9 cellular contexts compared by ENCODE assay signal in genomic region chr7:66352071-66352470, GRCh38.
DNase-seq lines count a peak whose midpoint lies in the region; TF ChIP-seq lines count a peak whose summit lies in the region.
"Had no signal": no experiment of that assay in that cellular context is flagged by ENCODE, and none has a peak within 500 bp of the region (broad histone marks: within the 10 kb centered on the region; RNA-seq: fewer than 3 reads in every experiment).

No MANE protein-coding gene starts in this region.

- H3K4me3 ChIP-seq in NT2/D1 (ENCODE audit: insufficient read length, low read depth) (no peak overlapping the region), SJCRH30 (no peak overlapping the region), WERI-Rb-1 (ENCODE audit: low read depth, low read length) (no peak overlapping the region)

- no peak overlapping the region for H3K9ac ChIP-seq in NT2/D1 (ENCODE audit: insufficient read length, low read depth)

- no peak for TF ChIP-seq CTCF in WERI-Rb-1 (IDR thresholded peaks at IDR 0.05; ENCODE audit: low read depth, low read length)

- H3K27ac ChIP-seq in SJCRH30 (no peak overlapping the region), WERI-Rb-1 (no peak overlapping the region)

- H3K9me3 ChIP-seq in NT2/D1 (ENCODE audit: insufficient read depth, low read length), result no peaks in the 10 kb centered on the region
- no peaks in the 10 kb centered on the region for H3K9me3 ChIP-seq in SJCRH30 (replicated peaks)
- no peaks in the 10 kb centered on the region for H3K9me3 ChIP-seq in WERI-Rb-1 (ENCODE audit: severe bottlenecking)

- DNase-seq in Ammon's horn (ENCODE audit: low spot score) (peak; percentile 23), NT2/D1 (ENCODE audit: low read depth, low spot score) (peak; percentile 48), dermis microvascular lymphatic vessel endothelial cell (ENCODE audit: low read depth in 2 of 2) (peak; percentile 25 to 61), medulla oblongata (ENCODE audit: extremely low spot score) (peak; percentile 37), SJCRH30 (no peak), GF-D8 (lab: John Stamatoyannopoulos, UW) (no peak), WERI-Rb-1 (no peak)
- no peak for DNase-seq in activated naive CD4-positive, alpha-beta T cell treated with anti-CD3 and anti-CD28 coated beads, Interleukin-2, amount 50 U/mL, for 16 hours
- DNase-seq: CD8-positive, alpha-beta T cell had no signal

- H3K4me1 ChIP-seq in NT2/D1 (ENCODE audit: insufficient read depth, insufficient read length), result no peaks in the 10 kb centered on the region
- H3K4me1 ChIP-seq in SJCRH30, result no peaks in the 10 kb centered on the region; the same call in 1 of the 2 replicates

- H3K27me3 ChIP-seq in NT2/D1 (ENCODE audit: insufficient read depth, insufficient read length), result no peaks in the 10 kb centered on the region
- no peaks in the 10 kb centered on the region for H3K27me3 ChIP-seq in SJCRH30
- no peaks in the 10 kb centered on the region for H3K27me3 ChIP-seq in WERI-Rb-1 (ENCODE audit: insufficient read depth, low read depth, severe bottlenecking)

- no peaks in the 10 kb centered on the region for H3K36me3 ChIP-seq in NT2/D1 (ENCODE audit: insufficient read depth, insufficient read length, low read length)
- H3K36me3 ChIP-seq in SJCRH30, result no peaks in the 10 kb centered on the region
- H3K36me3 ChIP-seq in WERI-Rb-1, result no peaks in the 10 kb centered on the region

Comparison
In these comparisons a context has a peak if more than half of its experiments do, and no peak if none do; other contexts are left out.
1. DNase-seq: peak in Ammon's horn (single experiment), NT2/D1 (single experiment), dermis microvascular lymphatic vessel endothelial cell (2 of 2) and medulla oblongata (single experiment); none in SJCRH30 (0 of 2), GF-D8 (single experiment), activated naive CD4-positive, alpha-beta T cell treated with anti-CD3 and anti-CD28 coated beads, Interleukin-2, amount 50 U/mL, for 16 hours (single experiment) and WERI-Rb-1 (single experiment).